Comparison of ENCODE assay signal across 1 cellular context in genomic region chr17:31389673-31390381, GRCh38.
TF ChIP-seq lines count a peak whose summit lies in the region.

No MANE protein-coding gene starts in this region.

TF ChIP-seq in GM23338, 12 proteins besides CTCF, POLR2A, EP300 and RAD21 (continued from another document):
- TF ChIP-seq ETS1 (IDR thresholded peaks at IDR 0.05) (no peak), REST (IDR thresholded peaks at IDR 0.05; ENCODE audit: unreplicated experiment) (no peak), EZH2 (IDR thresholded peaks at IDR 0.05; ENCODE audit: low read depth, unreplicated experiment) (no peak), POLR2AphosphoS5 (IDR thresholded peaks at IDR 0.05; ENCODE audit: low read depth) (no peak), NANOG (IDR thresholded peaks at IDR 0.05; ENCODE audit: borderline replicate concordance) (no peak), ZNF462 (CRISPR knock-in tag; IDR thresholded peaks at IDR 0.05) (no peak), STAT1 (IDR thresholded peaks at IDR 0.05; ENCODE audit: unreplicated experiment) (no peak)
